ENCODE assay signal across 8 cellular contexts in genomic region chr11:76782526-76783293, GRCh38. TPM values are rescaled to one million over a fixed set of nuclear protein-coding genes. Genes with fewer than 3 reads are reported as not detected.
DNase-seq lines count a peak whose midpoint lies in the region; ATAC-seq and TF ChIP-seq lines count a peak whose summit lies in the region.

No MANE protein-coding gene starts in this region.

- H2AFZ ChIP-seq in ACC112 (ENCODE audit: low read length, unreplicated experiment) = peak overlapping the region; percentile 79

- ATAC-seq in T-helper 17 cell (peak; percentile 66), left lobe of liver (peak; percentile 65), GM21390 (IDR thresholded peaks at IDR 0.05; ENCODE audit: unreplicated experiment) (no peak)

- H3K36me3 Mint-ChIP-seq in T-helper 17 cell (ENCODE audit: low read depth) = peaks cover 4% of the 10 kb centered on the region

- H3K9me3 ChIP-seq in T-helper 17 cell (ENCODE audit: control insufficient read depth, low read length, poor library complexity, severe bottlenecking) = peaks cover 3% of the 10 kb centered on the region

- peaks cover 43% of the 10 kb centered on the region for H3K79me2 ChIP-seq in ACC112 (ENCODE audit: control insufficient read depth, insufficient read depth, low read length, unreplicated experiment)

- no peak overlapping the region for H3K27ac Mint-ChIP-seq in T-helper 17 cell

- 0 out of 2 replicates have a peak, but pooled peaks cover 3% of the 10 kb centered on the region for H3K36me3 ChIP-seq in ACC112 (ENCODE audit: insufficient read depth, low read length)

- peaks cover 30% of the 10 kb centered on the region for H3K4me1 ChIP-seq in ACC112 (ENCODE audit: control insufficient read depth, insufficient read depth, low read length, unreplicated experiment)

- peak overlapping the region; percentile 51 for H3K27ac ChIP-seq in ACC112 (ENCODE audit: low read depth, low read length)

- no peaks in the 10 kb centered on the region for H3K27me3 ChIP-seq in ACC112 (ENCODE audit: insufficient read depth, low read length)

- peaks cover 57% of the 10 kb centered on the region for H3K27me3 Mint-ChIP-seq in T-helper 17 cell

- in situ Hi-C loops in GM13977 (cut with MboI; ENCODE audit: low pct_unique_long_range_greater_than_20kb, low sequenced_read_pairs, unreplicated experiment) = no loop called here

- peak; percentile 83 for DNase-seq in GM13977 (ENCODE audit: low spot score)
- peak; percentile 33 for DNase-seq in NCI-H146 treated with DMSO at 0.1 percent for 48 hours (lab: John Stamatoyannopoulos, UW; ENCODE audit: unreplicated experiment)
- no peak for DNase-seq in T-helper 17 cell
- DNase-seq in dermis microvascular lymphatic vessel endothelial cell (ENCODE audit: low read depth in 2 of 2) = peak; percentile 48 to 86
- peak; percentile 96 for DNase-seq in left lobe of liver (ENCODE audit: low spot score)
- DNase-seq in stimulated activated CD4-positive, alpha-beta T cell treated with anti-CD3 and anti-CD28 coated beads, Interleukin-1b, Interleukin-23, amount 100 ng/mL, for 48 hours = peak; percentile 78

- TF ChIP-seq CTCF in GM13977 (IDR thresholded peaks at IDR 0.05; ENCODE audit: extremely low read depth, insufficient read depth, missing control alignments) = no peak

- H3K4me3 Mint-ChIP-seq in T-helper 17 cell = peak overlapping the region; percentile 91

- peaks cover 5% of the 10 kb centered on the region for H3K4me1 Mint-ChIP-seq in T-helper 17 cell

- peak overlapping the region; percentile 83 for H3K4me3 ChIP-seq in ACC112 (ENCODE audit: low read depth, low read length)

RNA-seq across cellular contexts. Expression of gene TSKU, which starts 0.4 kb away (rescaled TPM):
- total RNA-seq in T-helper 17 cell (not detected), dermis microvascular lymphatic vessel endothelial cell (3.0 and 5.9 TPM in 2 replicates), left lobe of liver (547 TPM)

Comparison
In these comparisons a context has a peak if more than half of its experiments do, and no peak if none do; other contexts are left out.
1. DNase-seq: peak in GM13977 (single experiment), NCI-H146 treated with DMSO at 0.1 percent for 48 hours (single experiment), dermis microvascular lymphatic vessel endothelial cell (2 of 2), left lobe of liver (single experiment) and stimulated activated CD4-positive, alpha-beta T cell treated with anti-CD3 and anti-CD28 coated beads, Interleukin-1b, Interleukin-23, amount 100 ng/mL, for 48 hours (single experiment); none in T-helper 17 cell (0 of 3).
2. RNA of gene TSKU, which starts 0.4 kb away (total RNA-seq): 547 TPM in left lobe of liver (single experiment); 3.0 to 5.9 TPM in dermis microvascular lymphatic vessel endothelial cell and not detected in T-helper 17 cell; every median in the first group is over 10 times any median in the second.